8 cellular contexts compared by ENCODE assay signal in the genomic region with DNA sequence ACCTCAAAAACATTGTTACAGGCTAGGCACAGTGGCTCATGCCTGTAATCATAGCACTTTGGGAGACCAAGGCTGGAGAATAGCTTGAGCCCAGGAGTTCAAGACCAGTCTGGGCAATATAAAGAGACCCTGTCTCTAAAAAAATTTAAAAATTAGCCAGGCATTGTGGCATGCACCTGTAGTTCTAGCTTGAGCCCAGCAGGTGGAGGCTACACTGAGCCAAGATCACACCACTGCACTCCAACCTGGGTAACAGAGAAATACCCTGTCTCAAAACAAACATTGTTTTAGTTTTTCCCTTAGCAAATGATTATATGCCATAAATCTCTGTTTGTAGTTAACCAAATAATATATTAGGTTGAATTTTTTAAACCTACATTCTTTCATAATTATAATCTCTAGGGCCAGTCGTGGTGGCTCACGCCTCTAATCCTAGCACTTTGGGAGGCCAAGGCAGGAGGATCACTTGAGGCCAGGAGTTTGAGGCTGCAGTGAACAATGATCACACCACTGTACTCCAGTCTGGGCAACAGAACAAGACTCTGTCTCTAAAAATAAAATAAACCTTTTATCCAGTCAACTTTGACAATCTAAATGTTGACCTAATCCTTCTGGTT. TPM values are rescaled to one million over a fixed set of nuclear protein-coding genes. Genes with fewer than 3 reads are reported as not detected.
DNase-seq lines count a peak whose midpoint lies in the region; TF ChIP-seq lines count a peak whose summit lies in the region.

No MANE protein-coding gene starts in this region.

- H3K4me2 ChIP-seq in Loucy (ENCODE audit: low read depth, low read length, poor library complexity, severe bottlenecking): no peak overlapping the region

- CTCF ChIA-PET in AG04449 (lab: Yijun Ruan, JAX): interaction anchor here (0.8 to 3.5 kb wide), 17 partner anchors 8 to 684 kb away, joined by 3 to 18 read pairs (median 7); partner anchors contain the start of gene CYP20A1

- POLR2A ChIA-PET in AG04449 (lab: Yijun Ruan, JAX): no interaction called here

- DNase-seq in AG04449 (ENCODE audit: low read depth, low spot score) (no peak), GM13976 (ENCODE audit: low spot score) (no peak), activated T-cell treated with anti-CD3 and anti-CD28 coated beads for 1 hour (ENCODE audit: low read depth) (peak; percentile 10), cardiac muscle cell (ENCODE audit: low read depth in 1 of 2, low spot score in 1 of 2) (peak; percentile 27 to 34), NCI-H2107 (lab: John Stamatoyannopoulos, UW) (no peak), DMS153 (lab: John Stamatoyannopoulos, UW) (no peak)
- DNase-seq in stimulated activated CD4-positive, alpha-beta T cell treated with anti-CD3 and anti-CD28 coated beads, Interleukin-4, amount 100 ng/mL, for 4 hours: peak; percentile 13 to 16

- H3K9me3 ChIP-seq in Loucy (ENCODE audit: insufficient read depth, low read depth, low read length): no peaks in the 10 kb centered on the region
- H3K9me3 ChIP-seq in cardiac muscle cell (ENCODE audit: low read depth): no peaks in the 10 kb centered on the region

- no peaks in the 10 kb centered on the region for H3K36me3 ChIP-seq in Loucy (ENCODE audit: insufficient read depth, low read length)
- H3K36me3 ChIP-seq in cardiac muscle cell: no peaks in the 10 kb centered on the region

- H3K9me2 ChIP-seq in Loucy (replicated peaks; ENCODE audit: low read depth, low read length): no peaks in the 10 kb centered on the region

- H3K9ac ChIP-seq in Loucy (ENCODE audit: low read depth, low read length, poor library complexity, severe bottlenecking): no peak overlapping the region

- H3K4me1 ChIP-seq in Loucy (ENCODE audit: insufficient read depth, low read length, poor library complexity, severe bottlenecking): no peaks in the 10 kb centered on the region
- H3K4me1 ChIP-seq in cardiac muscle cell (ENCODE audit: low read depth): no peaks in the 10 kb centered on the region

- in situ Hi-C loops in GM13976 (cut with MboI; ENCODE audit: low sequenced_read_pairs, unreplicated experiment): loop anchor here (25.0 kb wide), 2 partner anchors 212 to 587 kb away; no protein-coding TSS in a partner anchor

- H3K27ac ChIP-seq in cardiac muscle cell: no peak overlapping the region

- H3K4me3 ChIP-seq in AG04449 (ENCODE audit: low read depth, low read length) (no peak overlapping the region), Loucy (ENCODE audit: low read length, poor library complexity, severe bottlenecking) (no peak overlapping the region), cardiac muscle cell (no peak overlapping the region)

- no peaks in the 10 kb centered on the region for H3F3A ChIP-seq in Loucy (ENCODE audit: low read depth)

- H3K79me2 ChIP-seq in Loucy (ENCODE audit: insufficient read depth, low read length): no peaks in the 10 kb centered on the region

- H4K20me1 ChIP-seq in Loucy (ENCODE audit: insufficient read depth, low read length, poor library complexity, severe bottlenecking): no peaks in the 10 kb centered on the region

- TF ChIP-seq CTCF in AG04449 (IDR thresholded peaks at IDR 0.05; ENCODE audit: insufficient read depth, low read length, missing control alignments) (peak; percentile 64), GM13976 (IDR thresholded peaks at IDR 0.05; ENCODE audit: borderline replicate concordance, control extremely low read depth, extremely low read depth, insufficient read depth, missing control alignments) (peak; percentile 54), Loucy (conservative IDR thresholded peaks at IDR 0.05; ENCODE audit: low read length) (peak; percentile 74), cardiac muscle cell (IDR thresholded peaks at IDR 0.05; ENCODE audit: low read depth, low read length) (peak; percentile 65)

- no peaks in the 10 kb centered on the region for H3K27me3 ChIP-seq in Loucy (ENCODE audit: insufficient read depth, low read length, poor library complexity, severe bottlenecking)
- H3K27me3 ChIP-seq in cardiac muscle cell: no peaks in the 10 kb centered on the region

- H2AFZ ChIP-seq in Loucy (ENCODE audit: low read length): no peak overlapping the region

RNA-seq across cellular contexts. Expression of gene CYP20A1, which starts 13.3 kb away (rescaled TPM):
- total RNA-seq in cardiac muscle cell: 7.1 and 9.7 TPM in 2 replicates
- 12.8 and 15.9 TPM in 2 replicates for polyA plus RNA-seq in cardiac muscle cell

Comparison
In these comparisons a context has a peak if more than half of its experiments do, and no peak if none do; other contexts are left out.
1. DNase-seq: peak in activated T-cell treated with anti-CD3 and anti-CD28 coated beads for 1 hour (single experiment), cardiac muscle cell (2 of 2) and stimulated activated CD4-positive, alpha-beta T cell treated with anti-CD3 and anti-CD28 coated beads, Interleukin-4, amount 100 ng/mL, for 4 hours (2 of 2); none in AG04449 (single experiment), GM13976 (single experiment), NCI-H2107 (single experiment) and DMS153 (single experiment).
2. Peak in every context shown above with its lines, with median percentiles within 50 percentile points of each other: CTCF ChIP-seq.